In genomic region chr1:33181038-33181861, GRCh38 we compare ENCODE assay signal across 8 cellular contexts. TPM values are rescaled to one million over a fixed set of nuclear protein-coding genes. Genes with fewer than 3 reads are reported as not detected.
DNase-seq lines count a peak whose midpoint lies in the region; ATAC-seq and TF ChIP-seq lines count a peak whose summit lies in the region.

No MANE protein-coding gene starts in this region.

- H3K27ac ChIP-seq in naive thymus-derived CD4-positive, alpha-beta T cell (ENCODE audit: low read depth, low read length), result peak overlapping the region; percentile 64
- H3K27ac ChIP-seq in tibial artery, result peak overlapping the region; percentile 83 to 86

- H3K4me1 ChIP-seq in naive thymus-derived CD4-positive, alpha-beta T cell (ENCODE audit: control insufficient read depth in 2 of 2, insufficient read depth in 2 of 2, low read length in 2 of 2), result peaks cover 8 to 12% of the 10 kb centered on the region in 2 donors
- H3K4me1 ChIP-seq in tibial artery, result peaks cover 0 to 29% (median 8%) of the 10 kb centered on the region in 4 donors

- CTCF ChIA-PET in activated CD4-positive, alpha-beta memory T cell treated with anti-CD3 and anti-CD28 coated beads for 36 hours (lab: Charles Lee), result interaction anchor here (1.0 to 2.0 kb wide), 9 partner anchors 8 to 452 kb away, joined by 3 to 21 read pairs (median 4); partner anchors contain the start of gene ZSCAN20
- CTCF ChIA-PET in naive thymus-derived CD4-positive, alpha-beta T cell (lab: Charles Lee), result interaction anchor here (1.2 to 2.0 kb wide), 2 partner anchors 54 to 84 kb away, joined by 4 to 10 read pairs; no protein-coding TSS in a partner anchor

- in situ Hi-C loops in G401 (cut with HindIII; ENCODE audit: low sequenced_read_pairs), result no loop called here

- peak overlapping the region; percentile 78 for H3K4me3 ChIP-seq in naive thymus-derived CD4-positive, alpha-beta T cell (ENCODE audit: low read length)
- peak overlapping the region; percentile 77 for H3K4me3 ChIP-seq in tibial artery

- peaks cover 14% of the 10 kb centered on the region for H3K4me1 Mint-ChIP-seq in activated CD4-positive, alpha-beta memory T cell treated with anti-CD3 and anti-CD28 coated beads for 36 hours (ENCODE audit: low read depth)
- H3K4me1 Mint-ChIP-seq in naive thymus-derived CD4-positive, alpha-beta T cell, result peaks cover 22 to 35% (median 31%) of the 10 kb centered on the region in 7 donors

- no peak for TF ChIP-seq CTCF in tibial artery (IDR thresholded peaks at IDR 0.05)

- no peaks in the 10 kb centered on the region for H3K36me3 Mint-ChIP-seq in activated CD4-positive, alpha-beta memory T cell treated with anti-CD3 and anti-CD28 coated beads for 36 hours
- peaks cover 0 to 3% (median 0%) of the 10 kb centered on the region in 5 donors for H3K36me3 Mint-ChIP-seq in naive thymus-derived CD4-positive, alpha-beta T cell

- peak; percentile 47 for DNase-seq in G401 (ENCODE audit: low spot score)
- peak; percentile 45 for DNase-seq in HCEC 1CT
- peak; percentile 9 for DNase-seq in NCI-H146 treated with DMSO at 0.1 percent for 48 hours (lab: John Stamatoyannopoulos, UW; ENCODE audit: unreplicated experiment)
- DNase-seq in activated CD4-positive, alpha-beta memory T cell treated with anti-CD3 and anti-CD28 coated beads for 36 hours, result peak; percentile 44
- DNase-seq in naive thymus-derived CD4-positive, alpha-beta T cell, result peak; percentile 20 to 50 (median 41)
- peak; percentile 56 to 83 for DNase-seq in tibial artery
- no peak for DNase-seq in AML-193 (lab: John Stamatoyannopoulos, UW)

- POLR2A ChIA-PET in activated CD4-positive, alpha-beta memory T cell treated with anti-CD3 and anti-CD28 coated beads for 36 hours (lab: Charles Lee), result interaction anchor here (0.6 to 2.2 kb wide), 4 partner anchors 54 to 318 kb away, joined by 3 to 10 read pairs (median 4); no protein-coding TSS in a partner anchor
- POLR2A ChIA-PET in naive thymus-derived CD4-positive, alpha-beta T cell (lab: Charles Lee), result interaction anchor here (0.7 to 2.6 kb wide), 13 partner anchors 9 to 531 kb away, joined by 3 to 27 read pairs (median 4); partner anchors contain the start of gene RNF19B

- H3K27me3 ChIP-seq in naive thymus-derived CD4-positive, alpha-beta T cell (ENCODE audit: control insufficient read depth in 2 of 2, insufficient read depth in 2 of 2, low read length in 2 of 2), result no peaks in the 10 kb centered on the region
- H3K27me3 ChIP-seq in tibial artery, result no peaks in the 10 kb centered on the region

- peaks cover 0 to 4% (median 0%) of the 10 kb centered on the region in 3 experiments for H3K36me3 ChIP-seq in naive thymus-derived CD4-positive, alpha-beta T cell (ENCODE audit: control insufficient read depth in 2 of 3, insufficient read depth in 3 of 3, low read length in 3 of 3)
- peaks cover 0 to 12% (median 5%) of the 10 kb centered on the region in 3 donors for H3K36me3 ChIP-seq in tibial artery

- peaks cover 6% of the 10 kb centered on the region for H3K27me3 Mint-ChIP-seq in activated CD4-positive, alpha-beta memory T cell treated with anti-CD3 and anti-CD28 coated beads for 36 hours
- H3K27me3 Mint-ChIP-seq in naive thymus-derived CD4-positive, alpha-beta T cell, result peaks cover 0 to 35% (median 7%) of the 10 kb centered on the region in 5 donors

- peak; percentile 37 for ATAC-seq in esophagus mucosa
- peak; percentile 52 for ATAC-seq in naive thymus-derived CD4-positive, alpha-beta T cell

- no peak overlapping the region for H3K27ac Mint-ChIP-seq in activated CD4-positive, alpha-beta memory T cell treated with anti-CD3 and anti-CD28 coated beads for 36 hours
- peak overlapping the region; percentile 47 to 89 (median 79) for H3K27ac Mint-ChIP-seq in naive thymus-derived CD4-positive, alpha-beta T cell

- no peaks in the 10 kb centered on the region for H3K9me3 Mint-ChIP-seq in activated CD4-positive, alpha-beta memory T cell treated with anti-CD3 and anti-CD28 coated beads for 36 hours
- H3K9me3 Mint-ChIP-seq in naive thymus-derived CD4-positive, alpha-beta T cell, result no peaks in the 10 kb centered on the region

- H3K9me3 ChIP-seq in naive thymus-derived CD4-positive, alpha-beta T cell (ENCODE audit: control insufficient read depth in 2 of 3, low read length in 3 of 3), result no peaks in the 10 kb centered on the region
- H3K9me3 ChIP-seq in tibial artery, result no peaks in the 10 kb centered on the region

- H3K4me3 Mint-ChIP-seq in activated CD4-positive, alpha-beta memory T cell treated with anti-CD3 and anti-CD28 coated beads for 36 hours, result peak overlapping the region; percentile 83
- peak overlapping the region; percentile 84 to 95 (median 89) for H3K4me3 Mint-ChIP-seq in naive thymus-derived CD4-positive, alpha-beta T cell

- intact Hi-C loops in activated CD4-positive, alpha-beta memory T cell treated with anti-CD3 and anti-CD28 coated beads for 36 hours (cut with micrococcal nuclease), result loop anchor here (2.0 kb wide), 2 partner anchors 54 to 76 kb away; partner anchors contain the start of gene ZNF362
- intact Hi-C loops in naive thymus-derived CD4-positive, alpha-beta T cell (cut with micrococcal nuclease), result loop anchor here (1.0 to 10.0 kb wide), 6 partner anchors 74 to 530 kb away; partner anchors contain the start of genes ZNF362 (in 2 of the 2), PHC2 (in 1 of the 2), RBBP4 (in 1 of the 2) and ZBTB8OS (in 1 of the 2)
- intact Hi-C loops in tibial artery (cut with DNase I; ENCODE audit: low total_unique reads), result loop anchor here (10.0 kb wide), 1 partner anchor 84 kb away; no protein-coding TSS in a partner anchor

RNA-seq across cellular contexts. Expression of gene TRIM62, which starts 0.6 kb away (rescaled TPM):
- 1.5 and 1.7 TPM in 2 replicates for total RNA-seq in G401 (2014; rRNA removed; shearing (Covaris generic))
- total RNA-seq in activated CD4-positive, alpha-beta memory T cell treated with anti-CD3 and anti-CD28 coated beads for 36 hours, result 1 to 10 TPM; 3.6 to 3.9 TPM
- total RNA-seq in esophagus mucosa, result 3.9 TPM
- total RNA-seq in naive thymus-derived CD4-positive, alpha-beta T cell, result 10 to 100 TPM; 13.2 to 24.2 (median 19.4) TPM
- 1 to 10 TPM; 3.6 to 7.9 TPM for polyA plus RNA-seq in naive thymus-derived CD4-positive, alpha-beta T cell

Comparison
In these comparisons a context has a peak if more than half of its experiments do, and no peak if none do; other contexts are left out.
1. DNase-seq: peak in G401 (single experiment), HCEC 1CT (single experiment), NCI-H146 treated with DMSO at 0.1 percent for 48 hours (single experiment), activated CD4-positive, alpha-beta memory T cell treated with anti-CD3 and anti-CD28 coated beads for 36 hours (single experiment), naive thymus-derived CD4-positive, alpha-beta T cell (9 of 9) and tibial artery (2 of 2); none in AML-193 (0 of 2).